Comparison of ENCODE assay signal across 8 cellular contexts in the genomic region with DNA sequence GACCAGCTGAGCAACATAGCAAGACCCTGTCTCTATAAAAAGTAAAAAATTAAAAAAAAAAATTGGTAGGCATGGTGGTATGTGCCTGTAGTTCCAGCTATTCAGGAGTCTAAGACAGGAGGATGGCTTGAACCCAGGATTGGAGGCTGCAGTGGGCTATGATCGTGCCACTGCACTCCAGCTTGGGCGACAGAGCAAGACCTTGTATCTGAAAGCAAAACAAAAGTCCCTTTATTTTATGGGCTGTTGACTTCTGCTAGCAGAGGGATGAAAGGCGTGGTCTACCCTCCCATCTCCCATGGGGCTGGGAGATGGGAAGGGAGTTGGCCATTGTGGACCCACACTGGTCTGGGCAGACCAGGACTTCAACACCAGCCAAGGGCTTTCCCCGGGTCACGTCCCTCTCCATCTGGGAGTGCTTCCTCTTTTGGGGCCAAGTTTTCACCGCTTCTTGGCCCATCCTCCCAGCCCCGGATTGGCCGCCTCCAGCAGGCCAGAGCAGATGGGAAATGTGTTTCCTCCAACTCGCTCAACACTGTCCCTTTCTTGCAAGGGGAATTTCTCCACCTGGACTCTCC. TPM values are rescaled to one million over a fixed set of nuclear protein-coding genes. Genes with fewer than 3 reads are reported as not detected.
DNase-seq lines count a peak whose midpoint lies in the region; ATAC-seq and TF ChIP-seq lines count a peak whose summit lies in the region.

No MANE protein-coding gene starts in this region.

- H3K36me3 Mint-ChIP-seq in activated B cell treated with CpG ODN at 0.5 μM for 24 hours (ENCODE audit: low read depth) (peaks cover 2% of the 10 kb centered on the region), mesothelial cell of epicardium (no peaks in the 10 kb centered on the region)
- peaks cover 8% of the 10 kb centered on the region for H3K36me3 Mint-ChIP-seq in activated T-helper 1 cell treated with anti-CD3 and anti-CD28 coated beads, Interleukin-12 subunit alpha, Interleukin-12 subunit beta, Interleukin-2, Interleukin-4 antibody, amounts not matched to agents 30 ng/mL and 10 ng/mL and 1 ng/mL, durations not matched to agents 14 hours and 24 hours and 36 hours (ENCODE audit: low read depth)

- H3K4me1 ChIP-seq in lower lobe of right lung: peaks cover 20% of the 10 kb centered on the region

- no peaks in the 10 kb centered on the region for H3K27me3 ChIP-seq in lower lobe of right lung (ENCODE audit: low read depth)

- TF ChIP-seq CTCF in activated B cell treated with CpG ODN at 0.5 μM for 24 hours (IDR thresholded peaks at IDR 0.05) (no peak), lower lobe of right lung (IDR thresholded peaks at IDR 0.05) (no peak), mesothelial cell of epicardium (IDR thresholded peaks at IDR 0.05; ENCODE audit: unreplicated experiment) (no peak)

- CTCF ChIA-PET in activated B cell treated with CpG ODN at 0.5 μM for 24 hours (lab: Charles Lee): no interaction called here

- POLR2A ChIA-PET in activated B cell treated with CpG ODN at 0.5 μM for 24 hours (lab: Charles Lee): interaction anchor here (0.7 to 1.8 kb wide), 8 partner anchors 8 to 821 kb away, joined by 3 to 21 read pairs (median 6); no protein-coding TSS in a partner anchor

- no peaks in the 10 kb centered on the region for H3K9me3 ChIP-seq in lower lobe of right lung

- no peak overlapping the region for H3K4me3 ChIP-seq in lower lobe of right lung

- peak; percentile 91 for DNase-seq in COLO829 (ENCODE audit: low spot score)
- DNase-seq in activated B cell treated with CpG ODN at 0.5 μM for 24 hours: peak; percentile 41
- DNase-seq in lower lobe of right lung: peak; percentile 57
- DNase-seq in mesothelial cell of epicardium (ENCODE audit: low spot score in 2 of 2, unreplicated experiment in 2 of 2): no peak
- no peak for DNase-seq in activated T-helper 1 cell treated with anti-CD3 and anti-CD28 coated beads, Interleukin-12 subunit alpha, Interleukin-12 subunit beta, Interleukin-2, Interleukin-4 antibody, amounts not matched to agents 30 ng/mL and 10 ng/mL and 1 ng/mL, durations not matched to agents 14 hours and 24 hours and 36 hours (ENCODE audit: low spot score)
- no peak for DNase-seq in DMS53 (lab: John Stamatoyannopoulos, UW)
- no peak for DNase-seq in stimulated activated CD4-positive, alpha-beta T cell treated with anti-CD3 and anti-CD28 coated beads, Interleukin-1b, Interleukin-23, amount 100 ng/mL, for 48 hours

- H3K27me3 Mint-ChIP-seq in activated B cell treated with CpG ODN at 0.5 μM for 24 hours (peaks cover 9% of the 10 kb centered on the region), mesothelial cell of epicardium (ENCODE audit: low read depth) (peaks cover 41% of the 10 kb centered on the region)
- H3K27me3 Mint-ChIP-seq in activated T-helper 1 cell treated with anti-CD3 and anti-CD28 coated beads, Interleukin-12 subunit alpha, Interleukin-12 subunit beta, Interleukin-2, Interleukin-4 antibody, amounts not matched to agents 30 ng/mL and 10 ng/mL and 1 ng/mL, durations not matched to agents 14 hours and 24 hours and 36 hours (ENCODE audit: insufficient read depth): peaks cover 30% of the 10 kb centered on the region

- no peaks in the 10 kb centered on the region for H3K36me3 ChIP-seq in lower lobe of right lung

- peaks cover 59% of the 10 kb centered on the region for H3K4me1 Mint-ChIP-seq in activated B cell treated with CpG ODN at 0.5 μM for 24 hours
- peaks cover 18% of the 10 kb centered on the region for H3K4me1 Mint-ChIP-seq in mesothelial cell of epicardium
- H3K4me1 Mint-ChIP-seq in activated T-helper 1 cell treated with anti-CD3 and anti-CD28 coated beads, Interleukin-12 subunit alpha, Interleukin-12 subunit beta, Interleukin-2, Interleukin-4 antibody, amounts not matched to agents 30 ng/mL and 10 ng/mL and 1 ng/mL, durations not matched to agents 14 hours and 24 hours and 36 hours (ENCODE audit: low read depth): peaks cover 34% of the 10 kb centered on the region

- H3K27ac Mint-ChIP-seq in activated B cell treated with CpG ODN at 0.5 μM for 24 hours (peak overlapping the region; percentile 99), mesothelial cell of epicardium (no peak overlapping the region)
- H3K27ac Mint-ChIP-seq in activated T-helper 1 cell treated with anti-CD3 and anti-CD28 coated beads, Interleukin-12 subunit alpha, Interleukin-12 subunit beta, Interleukin-2, Interleukin-4 antibody, amounts not matched to agents 30 ng/mL and 10 ng/mL and 1 ng/mL, durations not matched to agents 14 hours and 24 hours and 36 hours: no peak overlapping the region

- intact Hi-C loops in activated B cell treated with CpG ODN at 0.5 μM for 24 hours (cut with micrococcal nuclease) (loop anchor here (1.0 kb wide), 2 partner anchors 10 to 24 kb away; no protein-coding TSS in a partner anchor), lower lobe of right lung (cut with DNase I) (no loop called here)
- intact Hi-C loops in activated T-helper 1 cell treated with anti-CD3 and anti-CD28 coated beads, Interleukin-12 subunit alpha, Interleukin-12 subunit beta, Interleukin-2, Interleukin-4 antibody, amounts not matched to agents 30 ng/mL and 10 ng/mL and 1 ng/mL, durations not matched to agents 14 hours and 24 hours and 36 hours (cut with micrococcal nuclease): no loop called here

- ATAC-seq in HG03175 (IDR thresholded peaks at IDR 0.05; ENCODE audit: unreplicated experiment): peak; percentile 1
- peak; percentile 15 for ATAC-seq in activated B cell treated with CpG ODN at 0.5 μM for 24 hours (ENCODE audit: low read depth)
- ATAC-seq in lower lobe of right lung: peak; percentile 5 to 30

- H3K4me3 Mint-ChIP-seq in activated B cell treated with CpG ODN at 0.5 μM for 24 hours: peak overlapping the region; percentile 15
- no peak overlapping the region for H3K4me3 Mint-ChIP-seq in mesothelial cell of epicardium
- no peak overlapping the region for H3K4me3 Mint-ChIP-seq in activated T-helper 1 cell treated with anti-CD3 and anti-CD28 coated beads, Interleukin-12 subunit alpha, Interleukin-12 subunit beta, Interleukin-2, Interleukin-4 antibody, amounts not matched to agents 30 ng/mL and 10 ng/mL and 1 ng/mL, durations not matched to agents 14 hours and 24 hours and 36 hours

- no peaks in the 10 kb centered on the region for H3K9me3 Mint-ChIP-seq in activated B cell treated with CpG ODN at 0.5 μM for 24 hours
- no peaks in the 10 kb centered on the region for H3K9me3 Mint-ChIP-seq in mesothelial cell of epicardium
- H3K9me3 Mint-ChIP-seq in activated T-helper 1 cell treated with anti-CD3 and anti-CD28 coated beads, Interleukin-12 subunit alpha, Interleukin-12 subunit beta, Interleukin-2, Interleukin-4 antibody, amounts not matched to agents 30 ng/mL and 10 ng/mL and 1 ng/mL, durations not matched to agents 14 hours and 24 hours and 36 hours: no peaks in the 10 kb centered on the region

- H3K27ac ChIP-seq in lower lobe of right lung: no peak overlapping the region

RNA-seq across cellular contexts. Expression of gene TNFSF9, which starts 2.2 kb away (rescaled TPM):
- 6.0 and 7.1 TPM in 2 replicates for total RNA-seq in activated B cell treated with CpG ODN at 0.5 μM for 24 hours
- total RNA-seq in lower lobe of right lung: 4.1 TPM
- 0.76 to 1.5 TPM (median 1.1 TPM) in 3 replicates for total RNA-seq in mesothelial cell of epicardium
- total RNA-seq in activated T-helper 1 cell treated with anti-CD3 and anti-CD28 coated beads, Interleukin-12 subunit alpha, Interleukin-12 subunit beta, Interleukin-2, Interleukin-4 antibody, amounts not matched to agents 30 ng/mL and 10 ng/mL and 1 ng/mL, durations not matched to agents 14 hours and 24 hours and 36 hours: 8.0 and 9.7 TPM in 2 replicates

RNA-seq across cellular contexts. Expression of gene TUBB4A, which starts 26.5 kb away (rescaled TPM):
- total RNA-seq in activated B cell treated with CpG ODN at 0.5 μM for 24 hours: 13.2 and 16.8 TPM in 2 replicates
- total RNA-seq in lower lobe of right lung: 1.2 TPM
- 10.5 to 13.5 TPM (median 13.0 TPM) in 3 replicates for total RNA-seq in mesothelial cell of epicardium
- 2.3 and 3.0 TPM in 2 replicates for total RNA-seq in activated T-helper 1 cell treated with anti-CD3 and anti-CD28 coated beads, Interleukin-12 subunit alpha, Interleukin-12 subunit beta, Interleukin-2, Interleukin-4 antibody, amounts not matched to agents 30 ng/mL and 10 ng/mL and 1 ng/mL, durations not matched to agents 14 hours and 24 hours and 36 hours

RNA-seq across cellular contexts. Expression of gene DENND1C, which starts 47.0 kb away (rescaled TPM):
- total RNA-seq in activated B cell treated with CpG ODN at 0.5 μM for 24 hours (90.0 and 95.1 TPM in 2 replicates), lower lobe of right lung (15.1 TPM), mesothelial cell of epicardium (0.42 to 0.75 TPM (median 0.63 TPM) in 3 replicates)
- total RNA-seq in activated T-helper 1 cell treated with anti-CD3 and anti-CD28 coated beads, Interleukin-12 subunit alpha, Interleukin-12 subunit beta, Interleukin-2, Interleukin-4 antibody, amounts not matched to agents 30 ng/mL and 10 ng/mL and 1 ng/mL, durations not matched to agents 14 hours and 24 hours and 36 hours: 68.4 and 75.6 TPM in 2 replicates

Comparison
In these comparisons a context has a peak if more than half of its experiments do, and no peak if none do; other contexts are left out.
1. DNase-seq: peak in COLO829 (single experiment), activated B cell treated with CpG ODN at 0.5 μM for 24 hours (single experiment) and lower lobe of right lung (single experiment); none in mesothelial cell of epicardium (0 of 2), activated T-helper 1 cell treated with anti-CD3 and anti-CD28 coated beads, Interleukin-12 subunit alpha, Interleukin-12 subunit beta, Interleukin-2, Interleukin-4 antibody, amounts not matched to agents 30 ng/mL and 10 ng/mL and 1 ng/mL, durations not matched to agents 14 hours and 24 hours and 36 hours (single experiment), DMS53 (single experiment) and stimulated activated CD4-positive, alpha-beta T cell treated with anti-CD3 and anti-CD28 coated beads, Interleukin-1b, Interleukin-23, amount 100 ng/mL, for 48 hours (single experiment).
2. Peak in every context shown above with its lines, with median percentiles within 50 percentile points of each other: ATAC-seq.